ENCODE assay signal across 27 cellular contexts in genomic region chr13:109717686-109718085, GRCh38.
"Had no signal": no experiment of that assay in that cellular context is flagged by ENCODE, and none has a peak within 500 bp of the region (broad histone marks: within the 10 kb centered on the region; RNA-seq: fewer than 3 reads in every experiment).

No MANE protein-coding gene starts in this region.

- H3K27me3 Mint-ChIP-seq: effector memory CD8-positive, alpha-beta T cell had no signal

- H3K4me1 ChIP-seq: colonic mucosa, esophagus muscularis mucosa, esophagus squamous epithelium, foreskin keratinocyte, gastroesophageal sphincter, heart left ventricle had no signal

- H3K9me3 ChIP-seq: colonic mucosa, esophagus muscularis mucosa, esophagus squamous epithelium, gastrocnemius medialis, gastroesophageal sphincter, heart left ventricle, heart right ventricle had no signal

- H3K36me3 ChIP-seq: colonic mucosa, esophagus muscularis mucosa, esophagus squamous epithelium, gastrocnemius medialis, gastroesophageal sphincter, heart left ventricle, heart right ventricle had no signal

- H3K27ac Mint-ChIP-seq: dendritic cell treated with granulocyte-macrophage colony-stimulating factor and Interleukin-4, amounts not matched to agents 40 ng/mL and 50 ng/mL, for 4 days; effector memory CD8-positive, alpha-beta T cell; endodermal cell had no signal

- H3K27ac ChIP-seq: colonic mucosa, coronary artery, dorsolateral prefrontal cortex, epithelial cell of prostate, esophagus muscularis mucosa, esophagus squamous epithelium, foreskin keratinocyte, gastrocnemius medialis, gastroesophageal sphincter, heart left ventricle, heart right ventricle had no signal

- H3K9me3 Mint-ChIP-seq: dendritic cell treated with granulocyte-macrophage colony-stimulating factor and Interleukin-4, amounts not matched to agents 40 ng/mL and 50 ng/mL, for 4 days; endodermal cell had no signal

- ATAC-seq: effector memory CD8-positive, alpha-beta T cell; esophagus mucosa; foreskin keratinocyte; gastrocnemius medialis; gastroesophageal sphincter; heart left ventricle; heart right ventricle had no signal

- DNase-seq: colonic mucosa; cortex of kidney; dermis blood vessel endothelial cell; dorsolateral prefrontal cortex; effector CD4-positive, alpha-beta T cell; effector CD8-positive, alpha-beta T cell; effector memory CD4-positive, alpha-beta T cell; effector memory CD8-positive, alpha-beta T cell; erythroblast; esophagus squamous epithelium; foreskin fibroblast; foreskin keratinocyte; foreskin melanocyte; gastrocnemius medialis; glutamatergic neuron; heart left ventricle; heart right ventricle had no signal

- H3K4me3 Mint-ChIP-seq: dendritic cell treated with granulocyte-macrophage colony-stimulating factor and Interleukin-4, amounts not matched to agents 40 ng/mL and 50 ng/mL, for 4 days; effector memory CD8-positive, alpha-beta T cell; endodermal cell had no signal

- H3K27me3 ChIP-seq: colonic mucosa, dorsolateral prefrontal cortex, esophagus muscularis mucosa, foreskin keratinocyte, gastrocnemius medialis, gastroesophageal sphincter had no signal

- H3K4me3 ChIP-seq: colonic mucosa, coronary artery, dorsolateral prefrontal cortex, esophagus muscularis mucosa, esophagus squamous epithelium, gastrocnemius medialis, gastroesophageal sphincter, heart left ventricle, heart right ventricle had no signal

- FAIRE-seq: colon, endothelial cell of umbilical vein, frontal cortex had no signal
